ENCODE assay signal across 1 cellular context in the genomic region with DNA sequence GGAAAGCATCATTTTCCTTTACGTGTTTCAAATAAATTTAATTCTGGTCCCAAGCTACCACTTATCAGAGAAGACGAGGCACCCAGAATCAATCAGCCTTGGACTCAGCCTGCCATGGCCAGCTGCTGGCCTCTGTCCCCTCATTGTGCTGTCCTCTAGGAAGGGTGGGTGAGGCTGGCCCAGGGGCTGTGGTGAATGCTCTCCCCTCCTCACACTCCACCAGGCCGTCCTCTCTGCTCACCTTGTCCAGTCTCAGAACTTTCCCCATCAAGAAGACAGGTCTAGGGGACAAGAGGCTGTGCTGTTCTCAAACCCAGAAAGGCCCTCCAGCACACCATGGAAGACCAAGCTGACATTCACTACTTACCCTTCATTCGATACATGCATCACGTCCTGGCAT.
TF ChIP-seq lines count a peak whose summit lies in the region.

No MANE protein-coding gene starts in this region.

TF ChIP-seq in IMR-90, 13 proteins besides CTCF, POLR2A, EP300 and RAD21 (continued from another document):
- TF ChIP-seq, protein P1, sequence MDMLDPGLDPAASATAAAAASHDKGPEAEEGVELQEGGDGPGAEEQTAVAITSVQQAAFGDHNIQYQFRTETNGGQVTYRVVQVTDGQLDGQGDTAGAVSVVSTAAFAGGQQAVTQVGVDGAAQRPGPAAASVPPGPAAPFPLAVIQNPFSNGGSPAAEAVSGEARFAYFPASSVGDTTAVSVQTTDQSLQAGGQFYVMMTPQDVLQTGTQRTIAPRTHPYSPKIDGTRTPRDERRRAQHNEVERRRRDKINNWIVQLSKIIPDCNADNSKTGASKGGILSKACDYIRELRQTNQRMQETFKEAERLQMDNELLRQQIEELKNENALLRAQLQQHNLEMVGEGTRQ (IDR thresholded peaks at IDR 0.05; ENCODE audit: low read depth, low read length) = no peak
- TF ChIP-seq, protein P2, sequence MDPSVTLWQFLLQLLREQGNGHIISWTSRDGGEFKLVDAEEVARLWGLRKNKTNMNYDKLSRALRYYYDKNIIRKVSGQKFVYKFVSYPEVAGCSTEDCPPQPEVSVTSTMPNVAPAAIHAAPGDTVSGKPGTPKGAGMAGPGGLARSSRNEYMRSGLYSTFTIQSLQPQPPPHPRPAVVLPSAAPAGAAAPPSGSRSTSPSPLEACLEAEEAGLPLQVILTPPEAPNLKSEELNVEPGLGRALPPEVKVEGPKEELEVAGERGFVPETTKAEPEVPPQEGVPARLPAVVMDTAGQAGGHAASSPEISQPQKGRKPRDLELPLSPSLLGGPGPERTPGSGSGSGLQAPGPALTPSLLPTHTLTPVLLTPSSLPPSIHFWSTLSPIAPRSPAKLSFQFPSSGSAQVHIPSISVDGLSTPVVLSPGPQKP (IDR thresholded peaks at IDR 0.05; ENCODE audit: borderline replicate concordance, low read depth, low read length) = no peak
- TF ChIP-seq MXI1 (IDR thresholded peaks at IDR 0.05; ENCODE audit: borderline replicate concordance, low read depth, low read length) (no peak), SMC3 (IDR thresholded peaks at IDR 0.05; ENCODE audit: low read depth, low read length) (no peak), RCOR1 (IDR thresholded peaks at IDR 0.05; ENCODE audit: insufficient replicate concordance, low read length) (no peak), NFE2L2 (IDR thresholded peaks at IDR 0.05; ENCODE audit: low read depth, low read length) (no peak)
